30 cellular contexts compared by ENCODE assay signal in the genomic region with DNA sequence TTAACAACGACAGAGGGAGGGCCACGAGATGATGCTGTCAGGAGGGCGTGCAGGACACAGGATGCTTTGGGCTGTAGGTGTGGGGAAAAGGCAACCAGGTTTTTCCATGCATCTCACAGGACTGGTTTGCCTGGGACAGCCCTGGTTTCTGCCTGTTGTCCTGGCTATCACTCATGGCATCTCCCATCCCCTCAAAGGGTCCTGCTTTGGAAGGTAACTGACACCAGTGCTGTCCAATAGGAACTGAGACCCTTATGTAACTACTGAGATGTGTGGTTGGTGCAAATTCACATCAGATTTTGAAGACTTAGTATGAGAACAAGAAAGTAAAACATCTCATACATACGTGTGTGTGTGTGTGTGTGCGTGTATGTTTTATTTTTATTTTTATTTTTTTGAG.
"Had no signal": no experiment of that assay in that cellular context is flagged by ENCODE, and none has a peak within 500 bp of the region (broad histone marks: within the 10 kb centered on the region; RNA-seq: fewer than 3 reads in every experiment).

No MANE protein-coding gene starts in this region.

- DNase-seq: activated CD4-positive, alpha-beta T cell treated with anti-CD3 and anti-CD28 coated beads for 1 hour; activated CD4-positive, alpha-beta T cell treated with anti-CD3 and anti-CD28 coated beads, Interleukin-2, amount 10 ng/mL, durations not matched to agents 24 days and 14 days; activated CD4-positive, alpha-beta T cell treated with anti-CD3 and anti-CD28 coated beads, Interleukin-2, amount 50 U/mL, for 4 hours; activated CD4-positive, CD25-positive, alpha-beta regulatory T cell; activated CD8-positive, alpha-beta memory T cell treated with anti-CD3 and anti-CD28 coated beads, Interleukin-2, amount 50 U/mL, for 4 hours; activated CD8-positive, alpha-beta T cell treated with anti-CD3 and anti-CD28 coated beads, Interleukin-2, amount 10 ng/mL, durations not matched to agents 7 days and 5 days; activated naive CD4-positive, alpha-beta T cell treated with anti-CD3 and anti-CD28 coated beads, Interleukin-2, amount 10 ng/mL, durations not matched to agents 7 days and 5 days; activated T-cell treated with anti-CD3 and anti-CD28 coated beads for 4 hours; activated T-cell treated with anti-CD3 and anti-CD28 coated beads, Interleukin-2, amount 50 U/mL, for 4 hours; MM.1S; MV-4-11; NCI-H1092; NCI-H146; NCI-H187; NCI-H2029 treated with DMSO at 0.1 percent for 48 hours; NCI-H2107; NCI-H2171; NCI-H510A treated with DMSO at 0.1 percent for 48 hours; NCI-H526 treated with DMSO at 0.1 percent for 48 hours; SHP77 treated with DMSO at 0.1 percent for 48 hours; SW 1271; T-helper 1 cell; T-helper 9 cell; WERI-Rb-1 had no signal

- H3K9me3 ChIP-seq: SJSA1 had no signal

- H3K9ac ChIP-seq: KMS-11 had no signal

- H3K36me3 ChIP-seq: SJSA1, WERI-Rb-1 had no signal

- H3K4me2 ChIP-seq: KMS-11 had no signal

- H3K4me1 ChIP-seq: SJSA1 had no signal

- ATAC-seq: activated CD8-positive, alpha-beta T cell treated with anti-CD3 and anti-CD28 coated beads, Interleukin-2, amount 10 ng/mL, durations not matched to agents 7 days and 5 days; activated naive CD8-positive, alpha-beta T cell treated with anti-CD3 and anti-CD28 coated beads, Interleukin-2, amount 50 U/mL, for 24 hours; activated T-cell treated with anti-CD3 and anti-CD28 coated beads, Interleukin-2, amount 50 U/mL, for 4 hours; Panc1; SK-N-SH treated with all-trans-retinoic acid at 6 μM for 48 hours had no signal

- H3K27ac ChIP-seq: KMS-11, SJSA1, WERI-Rb-1 had no signal

- H3K4me3 ChIP-seq: SJSA1 had no signal

- FAIRE-seq: bronchial epithelial cell had no signal

- H3K27me3 ChIP-seq: SJSA1 had no signal
